In the genomic region with DNA sequence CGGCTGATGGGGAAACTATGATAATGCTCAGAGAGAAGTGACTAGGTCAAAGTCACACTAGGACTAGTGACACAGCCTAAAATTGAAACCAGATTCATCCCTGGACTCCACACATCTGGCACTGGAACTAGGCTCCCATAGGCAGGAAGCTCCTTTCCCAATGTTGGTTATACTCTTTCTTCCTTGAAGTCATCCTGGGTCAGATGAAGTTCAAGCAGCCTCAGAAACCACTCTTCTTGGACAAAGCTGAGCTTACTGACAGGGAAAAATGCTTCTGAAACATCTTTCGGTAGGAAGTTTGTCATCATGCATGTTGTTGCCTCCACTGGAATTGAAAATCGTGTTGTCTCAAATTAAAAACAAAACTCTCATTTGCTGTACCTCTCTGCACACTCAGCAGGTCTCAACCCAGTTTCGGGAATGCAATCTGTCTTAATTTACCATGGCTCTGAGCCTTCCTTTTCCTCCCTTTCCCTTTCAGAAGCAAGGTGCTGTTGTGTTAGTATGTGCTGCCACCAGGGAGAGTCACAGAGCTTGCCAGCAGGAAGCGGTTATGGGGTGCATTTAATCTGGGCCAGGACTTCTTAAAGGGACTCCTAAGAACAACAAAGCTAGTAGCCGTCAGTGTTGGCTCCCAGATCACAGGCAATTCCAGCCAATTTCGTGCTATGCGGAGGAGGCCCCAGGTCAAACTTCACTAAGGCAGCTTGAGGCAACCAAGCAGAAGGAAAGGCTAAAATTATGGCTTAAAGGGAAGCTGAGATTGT, we compare ENCODE assay signal across 1 cellular context.
TF ChIP-seq lines count a peak whose summit lies in the region.

No MANE protein-coding gene starts in this region.

TF ChIP-seq in GM23338, 12 proteins besides CTCF, POLR2A, EP300 and RAD21 (continued from another document):
- TF ChIP-seq, protein P1, sequence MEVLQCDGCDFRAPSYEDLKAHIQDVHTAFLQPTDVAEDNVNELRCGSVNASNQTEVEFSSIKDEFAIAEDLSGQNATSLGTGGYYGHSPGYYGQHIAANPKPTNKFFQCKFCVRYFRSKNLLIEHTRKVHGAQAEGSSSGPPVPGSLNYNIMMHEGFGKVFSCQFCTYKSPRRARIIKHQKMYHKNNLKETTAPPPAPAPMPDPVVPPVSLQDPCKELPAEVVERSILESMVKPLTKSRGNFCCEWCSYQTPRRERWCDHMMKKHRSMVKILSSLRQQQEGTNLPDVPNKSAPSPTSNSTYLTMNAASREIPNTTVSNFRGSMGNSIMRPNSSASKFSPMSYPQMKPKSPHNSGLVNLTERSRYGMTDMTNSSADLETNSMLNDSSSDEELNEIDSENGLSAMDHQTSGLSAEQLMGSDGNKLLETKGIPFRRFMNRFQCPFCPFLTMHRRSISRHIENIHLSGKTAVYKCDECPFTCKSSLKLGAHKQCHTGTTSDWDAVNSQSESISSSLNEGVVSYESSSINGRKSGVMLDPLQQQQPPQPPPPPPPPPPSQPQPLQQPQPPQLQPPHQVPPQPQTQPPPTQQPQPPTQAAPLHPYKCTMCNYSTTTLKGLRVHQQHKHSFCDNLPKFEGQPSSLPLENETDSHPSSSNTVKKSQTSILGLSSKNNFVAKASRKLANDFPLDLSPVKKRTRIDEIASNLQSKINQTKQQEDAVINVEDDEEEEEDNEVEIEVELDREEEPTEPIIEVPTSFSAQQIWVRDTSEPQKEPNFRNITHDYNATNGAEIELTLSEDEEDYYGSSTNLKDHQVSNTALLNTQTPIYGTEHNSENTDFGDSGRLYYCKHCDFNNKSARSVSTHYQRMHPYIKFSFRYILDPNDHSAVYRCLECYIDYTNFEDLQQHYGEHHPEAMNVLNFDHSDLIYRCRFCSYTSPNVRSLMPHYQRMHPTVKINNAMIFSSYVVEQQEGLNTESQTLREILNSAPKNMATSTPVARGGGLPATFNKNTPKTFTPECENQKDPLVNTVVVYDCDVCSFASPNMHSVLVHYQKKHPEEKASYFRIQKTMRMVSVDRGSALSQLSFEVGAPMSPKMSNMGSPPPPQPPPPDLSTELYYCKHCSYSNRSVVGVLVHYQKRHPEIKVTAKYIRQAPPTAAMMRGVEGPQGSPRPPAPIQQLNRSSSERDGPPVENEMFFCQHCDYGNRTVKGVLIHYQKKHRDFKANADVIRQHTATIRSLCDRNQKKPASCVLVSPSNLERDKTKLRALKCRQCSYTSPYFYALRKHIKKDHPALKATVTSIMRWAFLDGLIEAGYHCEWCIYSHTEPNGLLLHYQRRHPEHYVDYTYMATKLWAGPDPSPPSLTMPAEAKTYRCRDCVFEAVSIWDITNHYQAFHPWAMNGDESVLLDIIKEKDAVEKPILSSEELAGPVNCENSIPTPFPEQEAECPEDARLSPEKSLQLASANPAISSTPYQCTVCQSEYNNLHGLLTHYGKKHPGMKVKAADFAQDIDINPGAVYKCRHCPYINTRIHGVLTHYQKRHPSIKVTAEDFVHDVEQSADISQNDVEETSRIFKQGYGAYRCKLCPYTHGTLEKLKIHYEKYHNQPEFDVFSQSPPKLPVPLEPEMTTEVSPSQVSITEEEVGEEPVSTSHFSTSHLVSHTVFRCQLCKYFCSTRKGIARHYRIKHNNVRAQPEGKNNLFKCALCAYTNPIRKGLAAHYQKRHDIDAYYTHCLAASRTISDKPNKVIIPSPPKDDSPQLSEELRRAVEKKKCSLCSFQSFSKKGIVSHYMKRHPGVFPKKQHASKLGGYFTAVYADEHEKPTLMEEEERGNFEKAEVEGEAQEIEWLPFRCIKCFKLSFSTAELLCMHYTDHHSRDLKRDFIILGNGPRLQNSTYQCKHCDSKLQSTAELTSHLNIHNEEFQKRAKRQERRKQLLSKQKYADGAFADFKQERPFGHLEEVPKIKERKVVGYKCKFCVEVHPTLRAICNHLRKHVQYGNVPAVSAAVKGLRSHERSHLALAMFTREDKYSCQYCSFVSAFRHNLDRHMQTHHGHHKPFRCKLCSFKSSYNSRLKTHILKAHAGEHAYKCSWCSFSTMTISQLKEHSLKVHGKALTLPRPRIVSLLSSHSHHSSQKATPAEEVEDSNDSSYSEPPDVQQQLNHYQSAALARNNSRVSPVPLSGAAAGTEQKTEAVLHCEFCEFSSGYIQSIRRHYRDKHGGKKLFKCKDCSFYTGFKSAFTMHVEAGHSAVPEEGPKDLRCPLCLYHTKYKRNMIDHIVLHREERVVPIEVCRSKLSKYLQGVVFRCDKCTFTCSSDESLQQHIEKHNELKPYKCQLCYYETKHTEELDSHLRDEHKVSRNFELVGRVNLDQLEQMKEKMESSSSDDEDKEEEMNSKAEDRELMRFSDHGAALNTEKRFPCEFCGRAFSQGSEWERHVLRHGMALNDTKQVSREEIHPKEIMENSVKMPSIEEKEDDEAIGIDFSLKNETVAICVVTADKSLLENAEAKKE (CRISPR knock-in tag; IDR thresholded peaks at IDR 0.05): no peak
- TF ChIP-seq, protein P2, sequence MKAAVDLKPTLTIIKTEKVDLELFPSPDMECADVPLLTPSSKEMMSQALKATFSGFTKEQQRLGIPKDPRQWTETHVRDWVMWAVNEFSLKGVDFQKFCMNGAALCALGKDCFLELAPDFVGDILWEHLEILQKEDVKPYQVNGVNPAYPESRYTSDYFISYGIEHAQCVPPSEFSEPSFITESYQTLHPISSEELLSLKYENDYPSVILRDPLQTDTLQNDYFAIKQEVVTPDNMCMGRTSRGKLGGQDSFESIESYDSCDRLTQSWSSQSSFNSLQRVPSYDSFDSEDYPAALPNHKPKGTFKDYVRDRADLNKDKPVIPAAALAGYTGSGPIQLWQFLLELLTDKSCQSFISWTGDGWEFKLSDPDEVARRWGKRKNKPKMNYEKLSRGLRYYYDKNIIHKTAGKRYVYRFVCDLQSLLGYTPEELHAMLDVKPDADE (IDR thresholded peaks at IDR 0.05): no peak
TF ChIP-seq in GM23338: peak in this region for 0.
